In genomic region chr14:43360239-43360638, GRCh38 we compare ENCODE assay signal across 20 cellular contexts.
DNase-seq lines count a peak whose midpoint lies in the region; ATAC-seq and TF ChIP-seq lines count a peak whose summit lies in the region.
"Had no signal": no experiment of that assay in that cellular context is flagged by ENCODE, and none has a peak within 500 bp of the region (broad histone marks: within the 10 kb centered on the region; RNA-seq: fewer than 3 reads in every experiment).

No MANE protein-coding gene starts in this region.

- no peak overlapping the region for H3K27ac ChIP-seq in neuronal stem cell (replicated peaks; ENCODE audit: low read length)
- H3K27ac ChIP-seq: 22Rv1, BLaER1, C4-2B had no signal

- no peaks in the 10 kb centered on the region for H3K79me1 ChIP-seq in neuronal stem cell (ENCODE audit: low read depth, low read length)

- H3K4me2 ChIP-seq in neuronal stem cell (ENCODE audit: insufficient read depth, low read length, poor library complexity, severe bottlenecking): no peak overlapping the region
- H3K4me2 ChIP-seq: BLaER1, GM23338 had no signal

- peak overlapping the region; percentile 8 for H3K23ac ChIP-seq in neuronal stem cell (ENCODE audit: low read depth, low read length, poor library complexity)

- H3K36me3 ChIP-seq in neuronal stem cell (replicated peaks in 1 of 2; ENCODE audit: control insufficient read depth in 2 of 2, insufficient read depth in 2 of 2, low read length in 2 of 2): no peaks in the 10 kb centered on the region
- H3K36me3 ChIP-seq: BLaER1, HAP-1 had no signal

- H3K14ac ChIP-seq in neuronal stem cell (ENCODE audit: low read length): no peak overlapping the region

- DNase-seq in CD14-positive monocyte (ENCODE audit: low spot score) (peak; percentile 40), NCI-H69 (lab: John Stamatoyannopoulos, UW) (peak; percentile 19), neuronal stem cell (ENCODE audit: low spot score) (no peak), DMS153 (lab: John Stamatoyannopoulos, UW) (no peak), GM13976 (ENCODE audit: low spot score) (no peak), HuH-7 (ENCODE audit: low spot score) (no peak)
- DNase-seq: CD4-positive, alpha-beta T cell; CD8-positive, alpha-beta memory T cell; DMS 273 treated with DMSO at 0.1 percent for 48 hours; DMS53; DMS79 treated with DMSO at 0.1 percent for 48 hours; HFFc6 had no signal

- H2BK12ac ChIP-seq in neuronal stem cell (ENCODE audit: low read length): no peak overlapping the region

- H3K18ac ChIP-seq in neuronal stem cell (ENCODE audit: low read length): peak overlapping the region; percentile 35

- no peak overlapping the region for H3K9ac ChIP-seq in neuronal stem cell (ENCODE audit: low read depth, low read length, poor library complexity)
- H3K9ac ChIP-seq: BLaER1 had no signal

- no peaks in the 10 kb centered on the region for H3K36me3 Mint-ChIP-seq in CD14-positive monocyte
- H3K36me3 Mint-ChIP-seq in stimulated activated memory B cell treated with anti-CD40 and anti-IgM and Interleukin-4, amounts not matched to agents 10 μg/mL and 1 μg/mL and 100 μg/mL, for 72 hours: no peaks in the 10 kb centered on the region
- H3K36me3 Mint-ChIP-seq: CD8-positive, alpha-beta memory T cell had no signal

- H2AK5ac ChIP-seq in neuronal stem cell (ENCODE audit: low read depth, low read length): no peak overlapping the region

- H4K8ac ChIP-seq in neuronal stem cell (ENCODE audit: low read depth, low read length): no peak overlapping the region

- no CpG with 5 or more reads among the region's 3 CpGs for WGBS in neuronal stem cell (ENCODE audit: extremely low coverage in 2 of 2, insufficient read length in 2 of 2, insufficient replicate concordance in 1 of 2), 2 donors

- no peak overlapping the region for H3K4me3 Mint-ChIP-seq in CD14-positive monocyte
- no peak overlapping the region for H3K4me3 Mint-ChIP-seq in stimulated activated memory B cell treated with anti-CD40 and anti-IgM and Interleukin-4, amounts not matched to agents 10 μg/mL and 1 μg/mL and 100 μg/mL, for 72 hours
- H3K4me3 Mint-ChIP-seq: B cell; CD4-positive, alpha-beta T cell; CD8-positive, alpha-beta memory T cell; GM23338; HFFc6 had no signal

- H3K4me1 Mint-ChIP-seq in CD14-positive monocyte: no peaks in the 10 kb centered on the region
- no peaks in the 10 kb centered on the region for H3K4me1 Mint-ChIP-seq in stimulated activated memory B cell treated with anti-CD40 and anti-IgM and Interleukin-4, amounts not matched to agents 10 μg/mL and 1 μg/mL and 100 μg/mL, for 72 hours
- H3K4me1 Mint-ChIP-seq: B cell; CD8-positive, alpha-beta memory T cell; GM23338 had no signal

- H3K27me3 ChIP-seq in neuronal stem cell (ENCODE audit: control insufficient read depth in 3 of 3, insufficient read depth in 3 of 3, low read depth in 1 of 3, low read length in 3 of 3): no peaks in the 10 kb centered on the region
- H3K27me3 ChIP-seq: BLaER1 had no signal

- in situ Hi-C loops in GM13976 (cut with MboI; ENCODE audit: low sequenced_read_pairs, unreplicated experiment): no loop called here

- no peak overlapping the region for H3K4me3 ChIP-seq in neuronal stem cell (ENCODE audit: low read length in 2 of 2)
- H3K4me3 ChIP-seq: BLaER1, GM23338, HAP-1 had no signal

- ATAC-seq in stimulated activated memory B cell treated with anti-CD40 and anti-IgM and Interleukin-4, amounts not matched to agents 10 μg/mL and 1 μg/mL and 100 μg/mL, for 72 hours: peak; percentile 34
- ATAC-seq in HG02759 (IDR thresholded peaks at IDR 0.05; ENCODE audit: unreplicated experiment): no peak
- ATAC-seq: GM23338 had no signal

- H2BK120ac ChIP-seq in neuronal stem cell (ENCODE audit: low read depth, low read length): no peak overlapping the region

- H4K91ac ChIP-seq in neuronal stem cell (ENCODE audit: low read depth, low read length, poor library complexity): no peak overlapping the region

- no peaks in the 10 kb centered on the region for H3K4me1 ChIP-seq in neuronal stem cell (ENCODE audit: control insufficient read depth in 2 of 2, insufficient read depth in 1 of 2, low read depth in 1 of 2, low read length in 2 of 2)
- H3K4me1 ChIP-seq: BLaER1, HAP-1 had no signal

- no peak overlapping the region for H3K4ac ChIP-seq in neuronal stem cell (ENCODE audit: low read length)

- no peak overlapping the region for H2BK15ac ChIP-seq in neuronal stem cell (ENCODE audit: low read length)

- no peaks in the 10 kb centered on the region for H3K27me3 Mint-ChIP-seq in CD14-positive monocyte (ENCODE audit: low read depth in 3 of 3)
- no peaks in the 10 kb centered on the region for H3K27me3 Mint-ChIP-seq in stimulated activated memory B cell treated with anti-CD40 and anti-IgM and Interleukin-4, amounts not matched to agents 10 μg/mL and 1 μg/mL and 100 μg/mL, for 72 hours
- H3K27me3 Mint-ChIP-seq: B cell; CD4-positive, alpha-beta T cell; CD8-positive, alpha-beta memory T cell had no signal

- TF ChIP-seq CTCF in CD14-positive monocyte (IDR thresholded peaks at IDR 0.05) (no peak), GM13976 (IDR thresholded peaks at IDR 0.05; ENCODE audit: borderline replicate concordance, control extremely low read depth, extremely low read depth, insufficient read depth, missing control alignments) (no peak)

- H3K9me3 ChIP-seq in neuronal stem cell (replicated peaks in 1 of 2; ENCODE audit: control insufficient read depth in 2 of 2, insufficient read depth in 1 of 2, low read depth in 1 of 2, low read length in 2 of 2): no peaks in the 10 kb centered on the region
- H3K9me3 ChIP-seq: BLaER1, HAP-1 had no signal

- peak overlapping the region; percentile 22 for H2AFZ ChIP-seq in neuronal stem cell (ENCODE audit: low read length)
- H2AFZ ChIP-seq: GM23338 had no signal

- peaks cover 0 to 11% (median 3%) of the 10 kb centered on the region in 7 donors for H3K9me3 Mint-ChIP-seq in CD14-positive monocyte
- no peaks in the 10 kb centered on the region for H3K9me3 Mint-ChIP-seq in stimulated activated memory B cell treated with anti-CD40 and anti-IgM and Interleukin-4, amounts not matched to agents 10 μg/mL and 1 μg/mL and 100 μg/mL, for 72 hours
- H3K9me3 Mint-ChIP-seq: GM23338 had no signal

- intact Hi-C loops in CD14-positive monocyte (cut with micrococcal nuclease): no loop called here

- no peak overlapping the region for H2BK5ac ChIP-seq in neuronal stem cell (ENCODE audit: low read length)

- H3K27ac Mint-ChIP-seq in CD14-positive monocyte: no peak overlapping the region
- H3K27ac Mint-ChIP-seq in stimulated activated memory B cell treated with anti-CD40 and anti-IgM and Interleukin-4, amounts not matched to agents 10 μg/mL and 1 μg/mL and 100 μg/mL, for 72 hours: no peak overlapping the region
- H3K27ac Mint-ChIP-seq: B cell; CD4-positive, alpha-beta T cell; GM23338; HFFc6 had no signal

Comparison
In these comparisons a context has a peak if more than half of its experiments do, and no peak if none do; other contexts are left out.
1. DNase-seq: peak in CD14-positive monocyte (single experiment) and NCI-H69 (single experiment); none in neuronal stem cell (single experiment), DMS153 (single experiment), GM13976 (single experiment) and HuH-7 (single experiment).